In genomic region chr4:168633071-168633470, GRCh38 we compare ENCODE assay signal across 1 cellular context.
TF ChIP-seq lines count a peak whose summit lies in the region.

No MANE protein-coding gene starts in this region.

TF ChIP-seq in HEK293, 187 proteins besides CTCF, POLR2A, EP300 and RAD21 (continued from another document):
- TF ChIP-seq ZBTB11 (tag by site-specific recombination; conservative IDR thresholded peaks at IDR 0.05; ENCODE audit: low read depth) (no peak), ZNF791 (tag by site-specific recombination; IDR thresholded peaks at IDR 0.05) (no peak), ZNF302 (tag by site-specific recombination; IDR thresholded peaks at IDR 0.05; ENCODE audit: low read depth) (no peak), HIC1 (tag by site-specific recombination; IDR thresholded peaks at IDR 0.05) (no peak), FEZF1 (tag by site-specific recombination; IDR thresholded peaks at IDR 0.05) (peak; percentile 16; the same call in 1 of the 2 replicates), SCRT2 (tag by site-specific recombination; IDR thresholded peaks at IDR 0.05) (peak; percentile 17; the same call in 1 of the 2 replicates), ZNF571 (tag by site-specific recombination; IDR thresholded peaks at IDR 0.05) (no peak), ZBTB8A (tag by site-specific recombination; IDR thresholded peaks at IDR 0.05) (no peak), PRDM4 (tag by site-specific recombination; IDR thresholded peaks at IDR 0.05) (no peak)
